In the genomic region with DNA sequence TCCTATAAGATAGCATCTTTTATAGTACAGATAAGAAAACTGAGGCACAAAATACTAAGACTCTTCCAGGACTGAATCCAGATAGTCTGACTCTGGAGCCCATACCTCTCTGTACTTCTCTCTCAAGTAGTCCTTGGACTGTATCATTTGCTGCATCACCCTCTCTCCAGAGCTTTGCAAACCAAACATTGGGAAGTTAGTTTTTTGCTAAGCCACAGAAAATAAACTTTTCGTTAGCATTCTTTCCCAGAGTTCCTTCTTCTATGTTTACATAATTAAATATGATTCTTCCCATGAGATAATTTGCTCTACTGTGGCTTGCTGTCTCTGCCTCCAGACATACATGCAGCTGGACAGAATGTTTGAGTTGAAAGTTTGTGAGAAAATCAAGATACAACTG, we compare ENCODE assay signal across 1 cellular context.
TF ChIP-seq lines count a peak whose summit lies in the region.

No MANE protein-coding gene starts in this region.

TF ChIP-seq in IMR-90, 13 proteins besides CTCF, POLR2A, EP300 and RAD21 (continued from another document):
- TF ChIP-seq BHLHE40 (IDR thresholded peaks at IDR 0.05; ENCODE audit: low read depth, low read length), result no peak
